ENCODE assay signal across 13 cellular contexts in genomic region chr13:98273824-98274786, GRCh38.
DNase-seq lines count a peak whose midpoint lies in the region; ATAC-seq and TF ChIP-seq lines count a peak whose summit lies in the region.
"Had no signal": no experiment of that assay in that cellular context is flagged by ENCODE, and none has a peak within 500 bp of the region (broad histone marks: within the 10 kb centered on the region; RNA-seq: fewer than 3 reads in every experiment).

No MANE protein-coding gene starts in this region.

- TF ChIP-seq POLR2A in right lobe of liver (IDR thresholded peaks at IDR 0.05): no peak

- H3K27me3 ChIP-seq in BE2C (no peaks in the 10 kb centered on the region), brain microvascular endothelial cell (replicated peaks) (no peaks in the 10 kb centered on the region), right lobe of liver (no peaks in the 10 kb centered on the region)
- H3K27me3 ChIP-seq: breast epithelium, uterus had no signal

- intact Hi-C loops in right lobe of liver (cut with DNase I): no loop called here

- H3K4me1 ChIP-seq in BE2C (peaks cover 43% of the 10 kb centered on the region), right lobe of liver (peaks cover 0 to 50% (median 16%) of the 10 kb centered on the region in 4 donors)
- H3K4me1 ChIP-seq: uterus had no signal

- peak; percentile 71 to 85 (median 76) for ATAC-seq in right lobe of liver
- ATAC-seq in HG03025 (IDR thresholded peaks at IDR 0.05; ENCODE audit: low FRiP score, unreplicated experiment): no peak
- ATAC-seq in GM18870 (IDR thresholded peaks at IDR 0.05; ENCODE audit: unreplicated experiment): no peak
- ATAC-seq in GM18517 (IDR thresholded peaks at IDR 0.05; ENCODE audit: unreplicated experiment): no peak
- no peak for ATAC-seq in GM21381 (IDR thresholded peaks at IDR 0.05; ENCODE audit: unreplicated experiment)
- ATAC-seq: activated CD4-positive, CD25-positive, alpha-beta regulatory T cell treated with anti-CD3 and anti-CD28 coated beads, Interleukin-2, amount 50 U/mL, for 24 hours; activated T-cell treated with anti-CD3 and anti-CD28 coated beads, Interleukin-2, amount 50 U/mL, for 72 hours had no signal

- H3K27ac ChIP-seq in brain microvascular endothelial cell (peak overlapping the region; percentile 52), right lobe of liver (peak overlapping the region; percentile 16 to 70 (median 60))
- H3K27ac ChIP-seq: breast epithelium, uterus had no signal

- H3K4me3 ChIP-seq in BE2C (ENCODE audit: low read depth, low read length): no peak overlapping the region
- H3K4me3 ChIP-seq in brain microvascular endothelial cell (ENCODE audit: low read depth, low read length): no peak overlapping the region
- peak overlapping the region in 2 of 3 donors; percentile 2 to 19 for H3K4me3 ChIP-seq in right lobe of liver
- H3K4me3 ChIP-seq: breast epithelium, uterus had no signal

- TF ChIP-seq CTCF in BE2C (IDR thresholded peaks at IDR 0.05; ENCODE audit: low read depth, low read length) (no peak), brain microvascular endothelial cell (IDR thresholded peaks at IDR 0.05; ENCODE audit: low read depth, low read length, missing control alignments) (no peak), right lobe of liver (IDR thresholded peaks at IDR 0.05) (no peak)

- H3K9me3 ChIP-seq in BE2C (no peaks in the 10 kb centered on the region), right lobe of liver (no peaks in the 10 kb centered on the region)
- H3K9me3 ChIP-seq: breast epithelium, uterus had no signal

- WGBS in right lobe of liver (ENCODE audit: insufficient coverage, low coverage, low lambda C conversion rate, missing lambda C conversion rate): 27% methylated on average over 11 of the region's 13 CpGs

- H3K36me3 ChIP-seq in BE2C (peaks cover 4% of the 10 kb centered on the region; the same call in 1 of the 2 replicates), brain microvascular endothelial cell (replicated peaks) (no peaks in the 10 kb centered on the region), right lobe of liver (no peaks in the 10 kb centered on the region)
- H3K36me3 ChIP-seq: breast epithelium, uterus had no signal

- in situ Hi-C loops in brain microvascular endothelial cell (cut with HindIII; ENCODE audit: low pct_ligation_motif_present, low sequenced_read_pairs): no loop called here

- DNase-seq in BE2C (peak; percentile 33), NCI-H146 treated with DMSO at 0.1 percent for 48 hours (lab: John Stamatoyannopoulos, UW; ENCODE audit: unreplicated experiment) (peak; percentile 55), brain microvascular endothelial cell (no peak), right lobe of liver (peak in 1 of 3 donors; percentile 37)
- DNase-seq: activated T-cell treated with anti-CD3 and anti-CD28 coated beads, Interleukin-2, amount 50 U/mL, for 72 hours; Kasumi-1; uterus had no signal

Comparison
In these comparisons a context has a peak if more than half of its experiments do, and no peak if none do; other contexts are left out.
1. H3K4me3 ChIP-seq: peak in right lobe of liver (2 of 3); none in BE2C (single experiment) and brain microvascular endothelial cell (single experiment).
2. ATAC-seq: peak in right lobe of liver (4 of 4); none in HG03025 (single experiment), GM18870 (single experiment), GM18517 (single experiment) and GM21381 (single experiment).